8 cellular contexts compared by ENCODE assay signal in genomic region chrX:53422091-53422914, GRCh38. TPM values are rescaled to one million over a fixed set of nuclear protein-coding genes. Genes with fewer than 3 reads are reported as not detected.
A peak's percentile ranks its signal among the peaks of the same experiment; 100 is the strongest.
DNase-seq lines count a peak whose midpoint lies in the region; ATAC-seq and TF ChIP-seq lines count a peak whose summit lies in the region.

TSS of gene RIBC1 (plus strand) at chrX:53422873. CDS start at chrX:53426277, 3,404 bp downstream.
TSS of gene SMC1A (minus strand) at chrX:53422654. CDS start at chrX:53422600, 54 bp downstream.

- TF ChIP-seq CTCF in dorsolateral prefrontal cortex (IDR thresholded peaks at IDR 0.05 in 54 of 56, conservative IDR thresholded peaks at IDR 0.05 in 2 of 56; ENCODE audit: low read depth in 1 of 56, partially characterized antibody in 56 of 56), result peak in 19 of 56 donors; percentile 3 to 50 (median 19)
- peak; percentile 5 for TF ChIP-seq CTCF in liver (IDR thresholded peaks at IDR 0.05; ENCODE audit: low read depth, low read length, missing input control)

- peak; percentile 98 to 100 (median 99) for DNase-seq in CD4-positive, alpha-beta memory T cell
- peak; percentile 96 for DNase-seq in HK-2 (ENCODE audit: unreplicated experiment)
- peak; percentile 89 for DNase-seq in NCI-H82 treated with DMSO at 0.1 percent for 48 hours (lab: John Stamatoyannopoulos, UW; ENCODE audit: unreplicated experiment)
- DNase-seq in activated CD4-positive, alpha-beta memory T cell treated with anti-CD3 and anti-CD28 coated beads, Interleukin-2, amount 10 ng/mL, durations not matched to agents 7 days and 5 days, result peak; percentile 95
- peak; percentile 93 to 98 (median 98) for DNase-seq in dorsolateral prefrontal cortex
- DNase-seq in stimulated activated CD4-positive, alpha-beta T cell treated with anti-CD3 and anti-CD28 coated beads, Interleukin-4, amount 100 ng/mL, for 1 hour, result peak; percentile 91

- TF ChIP-seq RAD21 in liver (IDR thresholded peaks at IDR 0.05), result no peak

- H3K9me3 ChIP-seq in CD4-positive, alpha-beta memory T cell (ENCODE audit: control insufficient read depth in 1 of 2, low read length in 2 of 2), result no peaks in the 10 kb centered on the region
- no peaks in the 10 kb centered on the region for H3K9me3 ChIP-seq in liver (ENCODE audit: control insufficient read depth in 4 of 4, low read length in 3 of 4)

- H3K4me3 Mint-ChIP-seq in CD4-positive, alpha-beta memory T cell, result peak within 1 kb of the TSS; percentile 86 to 98 (median 94)
- H3K4me3 Mint-ChIP-seq in activated CD4-positive, alpha-beta memory T cell treated with anti-CD3 and anti-CD28 coated beads, Interleukin-2, amount 10 ng/mL, durations not matched to agents 7 days and 5 days, result peak within 1 kb of the TSS; percentile 93

- H3K9me3 Mint-ChIP-seq in CD4-positive, alpha-beta memory T cell, result no peaks in the 10 kb centered on the region
- H3K9me3 Mint-ChIP-seq in activated CD4-positive, alpha-beta memory T cell treated with anti-CD3 and anti-CD28 coated beads, Interleukin-2, amount 10 ng/mL, durations not matched to agents 7 days and 5 days, result no peaks in the 10 kb centered on the region

- peaks cover 0 to 9% of the 10 kb centered on the region in 2 donors for H3K36me3 Mint-ChIP-seq in CD4-positive, alpha-beta memory T cell
- peaks cover 21% of the 10 kb centered on the region for H3K36me3 Mint-ChIP-seq in activated CD4-positive, alpha-beta memory T cell treated with anti-CD3 and anti-CD28 coated beads, Interleukin-2, amount 10 ng/mL, durations not matched to agents 7 days and 5 days (ENCODE audit: low read depth)

- peak within 1 kb of the TSS; percentile 49 to 87 for H3K9ac ChIP-seq in liver (ENCODE audit: low read depth in 1 of 2, low read length in 2 of 2)

- POLR2A ChIA-PET in CD4-positive, alpha-beta memory T cell (lab: Charles Lee; ENCODE audit: partially characterized antibody), result interaction anchor here (0.5 to 2.4 kb wide), 19 partner anchors 9 to 1578 kb away, joined by 3 to 24 read pairs (median 4); partner anchors contain the start of genes APEX2, HSD17B10, KDM5C and PHF8
- POLR2A ChIA-PET in activated CD4-positive, alpha-beta memory T cell treated with anti-CD3 and anti-CD28 coated beads, Interleukin-2, amount 10 ng/mL, durations not matched to agents 7 days and 5 days (lab: Charles Lee), result interaction anchor here (0.8 to 3.3 kb wide), 15 partner anchors 9 to 1217 kb away, joined by 3 to 56 read pairs (median 8); partner anchors contain the start of genes HSD17B10, HUWE1, KDM5C and PHF8

- H3K4me1 ChIP-seq in CD4-positive, alpha-beta memory T cell (ENCODE audit: insufficient read depth, low read length), result peaks cover 27% of the 10 kb centered on the region
- peaks cover 5 to 26% (median 19%) of the 10 kb centered on the region in 4 donors for H3K4me1 ChIP-seq in liver (ENCODE audit: control insufficient read depth in 4 of 4, insufficient read depth in 4 of 4, low read length in 3 of 4)

- CTCF ChIA-PET in CD4-positive, alpha-beta memory T cell (lab: Charles Lee; ENCODE audit: partially characterized antibody), result interaction anchor here (0.8 to 2.1 kb wide), 7 partner anchors 11 to 427 kb away, joined by 3 to 6 read pairs (median 5); no protein-coding TSS in a partner anchor
- CTCF ChIA-PET in activated CD4-positive, alpha-beta memory T cell treated with anti-CD3 and anti-CD28 coated beads, Interleukin-2, amount 10 ng/mL, durations not matched to agents 7 days and 5 days (lab: Charles Lee), result interaction anchor here (0.9 to 5.1 kb wide), 4 partner anchors 13 to 427 kb away, joined by 3 to 29 read pairs (median 13); partner anchors contain the start of gene HSD17B10

- WGBS in liver, result under 1% methylated on average over 78 of the region's 78 CpGs

- H3K36me3 ChIP-seq in CD4-positive, alpha-beta memory T cell (ENCODE audit: insufficient read depth, low read length), result no peaks in the 10 kb centered on the region
- H3K36me3 ChIP-seq in liver (ENCODE audit: control insufficient read depth in 4 of 4, insufficient read depth in 3 of 4, low read depth in 1 of 4, low read length in 3 of 4), result no peaks in the 10 kb centered on the region

- H3K4me3 ChIP-seq in CD4-positive, alpha-beta memory T cell (ENCODE audit: low read length in 2 of 2), result peak within 1 kb of the TSS; percentile 68 to 76
- H3K4me3 ChIP-seq in dorsolateral prefrontal cortex (peak within 1 kb of the TSS; percentile 42 to 94 (median 79)), liver (ENCODE audit: low read depth in 1 of 3, low read length in 3 of 3) (peak within 1 kb of the TSS; percentile 85 to 91 (median 90))

- H3K27me3 ChIP-seq in CD4-positive, alpha-beta memory T cell (ENCODE audit: insufficient read depth, low read length), result no peaks in the 10 kb centered on the region
- H3K27me3 ChIP-seq in dorsolateral prefrontal cortex, result peaks cover 0 to 12% (median 0%) of the 10 kb centered on the region in 45 donors
- H3K27me3 ChIP-seq in liver (ENCODE audit: control insufficient read depth in 4 of 4, insufficient read depth in 4 of 4, low read length in 3 of 4), result no peaks in the 10 kb centered on the region

- H3K27ac Mint-ChIP-seq in CD4-positive, alpha-beta memory T cell, result peak within 1 kb of the TSS; percentile 92 to 100 (median 99)
- H3K27ac Mint-ChIP-seq in activated CD4-positive, alpha-beta memory T cell treated with anti-CD3 and anti-CD28 coated beads, Interleukin-2, amount 10 ng/mL, durations not matched to agents 7 days and 5 days, result peak within 1 kb of the TSS; percentile 93

- H3K27ac ChIP-seq in CD4-positive, alpha-beta memory T cell (ENCODE audit: low read depth, low read length), result peak within 1 kb of the TSS; percentile 90
- H3K27ac ChIP-seq in dorsolateral prefrontal cortex (peak within 1 kb of the TSS in 58 of 59 donors; percentile 24 to 95 (median 88)), liver (ENCODE audit: low read depth in 1 of 2, low read length in 2 of 2) (peak within 1 kb of the TSS; percentile 85 to 93)

- peaks cover 21 to 45% (median 32%) of the 10 kb centered on the region in 4 donors for H3K4me1 Mint-ChIP-seq in CD4-positive, alpha-beta memory T cell
- peaks cover 34% of the 10 kb centered on the region for H3K4me1 Mint-ChIP-seq in activated CD4-positive, alpha-beta memory T cell treated with anti-CD3 and anti-CD28 coated beads, Interleukin-2, amount 10 ng/mL, durations not matched to agents 7 days and 5 days

- no peaks in the 10 kb centered on the region for H3K27me3 Mint-ChIP-seq in CD4-positive, alpha-beta memory T cell
- H3K27me3 Mint-ChIP-seq in activated CD4-positive, alpha-beta memory T cell treated with anti-CD3 and anti-CD28 coated beads, Interleukin-2, amount 10 ng/mL, durations not matched to agents 7 days and 5 days, result no peaks in the 10 kb centered on the region

- ATAC-seq in GM19455 (IDR thresholded peaks at IDR 0.05; ENCODE audit: unreplicated experiment), result peak; percentile 92

- intact Hi-C loops in CD4-positive, alpha-beta memory T cell (cut with micrococcal nuclease), result loop anchor here (1.0 to 10.0 kb wide), 6 partner anchors 12 to 760 kb away; partner anchors contain the start of genes FAM120C, HSD17B10, KDM5C and PHF8
- intact Hi-C loops in dorsolateral prefrontal cortex (cut with DNase I), result loop anchor here (2.0 to 10.0 kb wide), 2 partner anchors 196 to 198 kb away; partner anchors contain the start of gene KDM5C (in 1 of the 2)

TF ChIP-seq in liver, 16 proteins besides CTCF, POLR2A, EP300 and RAD21 (continues in another document):
- TF ChIP-seq RXRA (IDR thresholded peaks at IDR 0.05) (no peak), FOXA1 (IDR thresholded peaks at IDR 0.05) (no peak), EGR1 (IDR thresholded peaks at IDR 0.05; ENCODE audit: low read depth in 2 of 2) (no peak), TAF1 (conservative IDR thresholded peaks at IDR 0.05) (peak; percentile 33), MAX (IDR thresholded peaks at IDR 0.05) (no peak), JUND (IDR thresholded peaks at IDR 0.05) (no peak)
- TF ChIP-seq, protein P1, sequence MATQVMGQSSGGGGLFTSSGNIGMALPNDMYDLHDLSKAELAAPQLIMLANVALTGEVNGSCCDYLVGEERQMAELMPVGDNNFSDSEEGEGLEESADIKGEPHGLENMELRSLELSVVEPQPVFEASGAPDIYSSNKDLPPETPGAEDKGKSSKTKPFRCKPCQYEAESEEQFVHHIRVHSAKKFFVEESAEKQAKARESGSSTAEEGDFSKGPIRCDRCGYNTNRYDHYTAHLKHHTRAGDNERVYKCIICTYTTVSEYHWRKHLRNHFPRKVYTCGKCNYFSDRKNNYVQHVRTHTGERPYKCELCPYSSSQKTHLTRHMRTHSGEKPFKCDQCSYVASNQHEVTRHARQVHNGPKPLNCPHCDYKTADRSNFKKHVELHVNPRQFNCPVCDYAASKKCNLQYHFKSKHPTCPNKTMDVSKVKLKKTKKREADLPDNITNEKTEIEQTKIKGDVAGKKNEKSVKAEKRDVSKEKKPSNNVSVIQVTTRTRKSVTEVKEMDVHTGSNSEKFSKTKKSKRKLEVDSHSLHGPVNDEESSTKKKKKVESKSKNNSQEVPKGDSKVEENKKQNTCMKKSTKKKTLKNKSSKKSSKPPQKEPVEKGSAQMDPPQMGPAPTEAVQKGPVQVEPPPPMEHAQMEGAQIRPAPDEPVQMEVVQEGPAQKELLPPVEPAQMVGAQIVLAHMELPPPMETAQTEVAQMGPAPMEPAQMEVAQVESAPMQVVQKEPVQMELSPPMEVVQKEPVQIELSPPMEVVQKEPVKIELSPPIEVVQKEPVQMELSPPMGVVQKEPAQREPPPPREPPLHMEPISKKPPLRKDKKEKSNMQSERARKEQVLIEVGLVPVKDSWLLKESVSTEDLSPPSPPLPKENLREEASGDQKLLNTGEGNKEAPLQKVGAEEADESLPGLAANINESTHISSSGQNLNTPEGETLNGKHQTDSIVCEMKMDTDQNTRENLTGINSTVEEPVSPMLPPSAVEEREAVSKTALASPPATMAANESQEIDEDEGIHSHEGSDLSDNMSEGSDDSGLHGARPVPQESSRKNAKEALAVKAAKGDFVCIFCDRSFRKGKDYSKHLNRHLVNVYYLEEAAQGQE (IDR thresholded peaks at IDR 0.05), result peak; percentile 13

RNA-seq across cellular contexts. Expression of gene RIBC1, which starts in this region (rescaled TPM):
- 1 to 10 TPM; 1.2 to 1.7 TPM for total RNA-seq in CD4-positive, alpha-beta memory T cell
- polyA plus RNA-seq in CD4-positive, alpha-beta memory T cell, result under 1 TPM in 1 of 2 donors, not detected in 1; 0.47 TPM
- 1 to 10 TPM; 1.1 to 1.3 TPM for total RNA-seq in activated CD4-positive, alpha-beta memory T cell treated with anti-CD3 and anti-CD28 coated beads, Interleukin-2, amount 10 ng/mL, durations not matched to agents 7 days and 5 days
- total RNA-seq in dorsolateral prefrontal cortex, result 1 to 10 TPM in 87 of 120 experiments, under 1 TPM in 33; 0.39 to 5.1 (median 1.3) TPM
- under 1 TPM; 0.14 to 0.25 TPM for total RNA-seq in liver
- polyA plus RNA-seq in liver, result under 1 TPM; 0.08 to 0.42 TPM

RNA-seq across cellular contexts. Expression of gene SMC1A, which starts in this region (rescaled TPM):
- 10 to 100 TPM; 59.1 to 70.4 TPM for total RNA-seq in CD4-positive, alpha-beta memory T cell
- polyA plus RNA-seq in CD4-positive, alpha-beta memory T cell, result 10 to 100 TPM; 17.1 to 80.5 TPM
- 100 to 1,000 TPM; 130 to 132 TPM for total RNA-seq in activated CD4-positive, alpha-beta memory T cell treated with anti-CD3 and anti-CD28 coated beads, Interleukin-2, amount 10 ng/mL, durations not matched to agents 7 days and 5 days
- total RNA-seq in dorsolateral prefrontal cortex (10 to 100 TPM; 35.0 to 75.4 (median 51.9) TPM), liver (10 to 100 TPM; 20.8 to 25.6 TPM)
- polyA plus RNA-seq in liver, result 10 to 100 TPM; 11.0 to 15.5 TPM

Comparison
In these comparisons a context has a peak if more than half of its experiments do, and no peak if none do; other contexts are left out.
1. Peak in every context shown above with its lines: DNase-seq, ATAC-seq, H3K4me3 ChIP-seq and H3K27ac ChIP-seq.